Comparison of ENCODE assay signal across 17 cellular contexts in the genomic region with DNA sequence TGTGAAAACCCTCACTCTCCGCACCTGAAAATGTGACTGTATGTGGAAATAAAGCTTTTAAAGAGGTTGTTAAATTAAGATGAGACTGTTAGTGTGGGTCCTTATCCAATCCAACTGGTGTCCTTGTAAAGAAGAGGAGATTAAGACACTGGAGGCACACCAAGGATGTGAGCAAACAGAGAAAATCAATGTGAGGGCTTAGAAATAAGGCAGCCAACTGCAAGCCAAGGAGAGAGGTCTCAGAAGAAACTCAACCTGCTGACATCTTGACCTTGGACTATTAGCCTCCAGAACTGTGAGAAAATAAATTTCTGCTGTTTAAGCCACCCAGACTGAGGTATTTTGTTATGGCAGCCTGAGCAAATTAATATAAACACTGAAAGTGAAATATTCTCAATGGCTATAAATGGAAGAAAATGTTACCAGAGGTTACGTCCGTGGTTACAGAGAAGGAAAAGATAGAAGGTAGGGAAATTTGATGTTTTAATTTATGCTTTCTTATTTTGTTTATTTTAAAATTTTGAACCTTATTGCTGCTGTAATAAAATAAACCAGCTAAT.
"Had no signal": no experiment of that assay in that cellular context is flagged by ENCODE, and none has a peak within 500 bp of the region (broad histone marks: within the 10 kb centered on the region; RNA-seq: fewer than 3 reads in every experiment).

No MANE protein-coding gene starts in this region.

- DNase-seq: foreskin keratinocyte; head of caudate nucleus; hippocampal formation; left colon; left ventricle myocardium superior; mesenchymal stem cell; midbrain; naive B cell; psoas muscle; small intestine; stimulated activated CD4-positive, alpha-beta T cell treated with anti-CD3 and anti-CD28 coated beads, Interleukin-12 subunit alpha, Interleukin-12 subunit beta, amount 100 ng/mL, for 4 hours; stimulated activated naive CD4-positive, alpha-beta T cell treated with Interleukin-2 at 50 U/mL for 16 hours; thyroid gland had no signal

- ATAC-seq: foreskin keratinocyte, left colon, left ventricle myocardium superior, psoas muscle had no signal

- H3K36me3 ChIP-seq: suprapubic skin, thyroid gland had no signal

- H3K4me3 ChIP-seq: lung, psoas muscle, suprapubic skin, thyroid gland had no signal

- H3K9me3 ChIP-seq: suprapubic skin, thyroid gland had no signal

- H3K4me1 ChIP-seq: foreskin keratinocyte, psoas muscle, suprapubic skin, thyroid gland had no signal

- H3K27me3 ChIP-seq: foreskin keratinocyte, suprapubic skin, thyroid gland had no signal

- H3K27ac ChIP-seq: foreskin keratinocyte, psoas muscle, suprapubic skin, thyroid gland had no signal

- FAIRE-seq: colon, small intestine, urothelium cell line had no signal
